ENCODE assay signal across 23 cellular contexts in genomic region chr4:111234939-111235338, GRCh38.
DNase-seq lines count a peak whose midpoint lies in the region; TF ChIP-seq lines count a peak whose summit lies in the region.
"Had no signal": no experiment of that assay in that cellular context is flagged by ENCODE, and none has a peak within 500 bp of the region (broad histone marks: within the 10 kb centered on the region; RNA-seq: fewer than 3 reads in every experiment).

No MANE protein-coding gene starts in this region.

- H3K27me3 ChIP-seq in neural progenitor cell = no peaks in the 10 kb centered on the region
- H3K27me3 ChIP-seq: BE2C, BLaER1 had no signal

- H3K27ac ChIP-seq in SK-N-MC (peak overlapping the region; percentile 51), neural progenitor cell (no peak overlapping the region)
- H3K27ac ChIP-seq: BLaER1 had no signal

- no peaks in the 10 kb centered on the region for H3K4me1 ChIP-seq in neural progenitor cell
- H3K4me1 ChIP-seq: BLaER1 had no signal

- H3K9me3 Mint-ChIP-seq in neural progenitor cell = no peaks in the 10 kb centered on the region
- peaks cover 4% of the 10 kb centered on the region for H3K9me3 Mint-ChIP-seq in activated CD4-positive, alpha-beta memory T cell treated with anti-CD3 and anti-CD28 coated beads, Interleukin-2, amount 10 ng/mL, durations not matched to agents 7 days and 5 days

- H4K20me1 ChIP-seq in neural progenitor cell (ENCODE audit: low read depth) = no peaks in the 10 kb centered on the region
- H4K20me1 ChIP-seq: BLaER1 had no signal

- no peaks in the 10 kb centered on the region for H3K4me1 Mint-ChIP-seq in neural progenitor cell
- H3K4me1 Mint-ChIP-seq in activated CD4-positive, alpha-beta memory T cell treated with anti-CD3 and anti-CD28 coated beads, Interleukin-2, amount 10 ng/mL, durations not matched to agents 7 days and 5 days = no peaks in the 10 kb centered on the region
- H3K4me1 Mint-ChIP-seq: CD14-positive monocyte; CD4-positive, alpha-beta memory T cell; CD4-positive, CD25-positive, alpha-beta regulatory T cell; CD8-positive, alpha-beta memory T cell had no signal

- no peaks in the 10 kb centered on the region for H3K36me3 Mint-ChIP-seq in neural progenitor cell
- H3K36me3 Mint-ChIP-seq in activated CD4-positive, alpha-beta memory T cell treated with anti-CD3 and anti-CD28 coated beads, Interleukin-2, amount 10 ng/mL, durations not matched to agents 7 days and 5 days (ENCODE audit: low read depth) = no peaks in the 10 kb centered on the region
- H3K36me3 Mint-ChIP-seq: CD14-positive monocyte; CD4-positive, alpha-beta memory T cell; CD4-positive, CD25-positive, alpha-beta regulatory T cell; CD8-positive, alpha-beta memory T cell had no signal

- CTCF ChIA-PET in activated CD4-positive, alpha-beta memory T cell treated with anti-CD3 and anti-CD28 coated beads, Interleukin-2, amount 10 ng/mL, durations not matched to agents 7 days and 5 days (lab: Charles Lee) = no interaction called here

- H3K4me3 ChIP-seq in SK-N-MC (peak overlapping the region; percentile 64), neural progenitor cell (no peak overlapping the region)
- H3K4me3 ChIP-seq: BLaER1, GM12878 had no signal

- TF ChIP-seq CTCF in neural progenitor cell (IDR thresholded peaks at IDR 0.05) = no peak

- H3K36me3 ChIP-seq in SK-N-MC (ENCODE audit: insufficient read depth, low read length) (no peaks in the 10 kb centered on the region), neural progenitor cell (no peaks in the 10 kb centered on the region)
- H3K36me3 ChIP-seq: BE2C, BLaER1 had no signal

- H3K4me2 ChIP-seq in neural progenitor cell = no peak overlapping the region
- H3K4me2 ChIP-seq: BLaER1 had no signal

- no peak for DNase-seq in SK-N-MC (ENCODE audit: low read depth, low spot score)
- DNase-seq in neural progenitor cell (ENCODE audit: low spot score) = no peak
- DNase-seq in activated CD4-positive, alpha-beta memory T cell treated with anti-CD3 and anti-CD28 coated beads, Interleukin-2, amount 10 ng/mL, durations not matched to agents 7 days and 5 days = no peak
- DNase-seq in UCSD-AML1 (lab: John Stamatoyannopoulos, UW; ENCODE audit: unreplicated experiment) = no peak
- no peak for DNase-seq in occipital lobe (lab: John Stamatoyannopoulos, UW)
- DNase-seq: 8988T; ACHN; BE2C; C1 segment of cervical spinal cord; CD4-positive, alpha-beta memory T cell; CD4-positive, CD25-positive, alpha-beta regulatory T cell; CD8-positive, alpha-beta memory T cell; COR-L47; DMS 273 treated with DMSO at 0.1 percent for 48 hours; DMS153; DMS53; DMS79; DND-41; EL; GDM1 had no signal

- H3K79me2 ChIP-seq in neural progenitor cell (ENCODE audit: low read depth) = no peaks in the 10 kb centered on the region

- H3K9ac ChIP-seq in SK-N-MC (ENCODE audit: insufficient read length) = no peak overlapping the region
- no peak overlapping the region for H3K9ac ChIP-seq in neural progenitor cell
- H3K9ac ChIP-seq: BLaER1 had no signal

- no peaks in the 10 kb centered on the region for H3F3A ChIP-seq in neural progenitor cell (ENCODE audit: low read depth)

- H2AFZ ChIP-seq in neural progenitor cell (replicated peaks) = peak overlapping the region; percentile 37

- no peaks in the 10 kb centered on the region for H3K27me3 Mint-ChIP-seq in neural progenitor cell (ENCODE audit: insufficient read depth, low read depth)
- H3K27me3 Mint-ChIP-seq in activated CD4-positive, alpha-beta memory T cell treated with anti-CD3 and anti-CD28 coated beads, Interleukin-2, amount 10 ng/mL, durations not matched to agents 7 days and 5 days = no peaks in the 10 kb centered on the region
- H3K27me3 Mint-ChIP-seq: CD4-positive, alpha-beta memory T cell; CD4-positive, CD25-positive, alpha-beta regulatory T cell; CD8-positive, alpha-beta memory T cell had no signal

- H3K9me3 ChIP-seq in SK-N-MC (ENCODE audit: low read depth, low read length) = no peaks in the 10 kb centered on the region
- no peaks in the 10 kb centered on the region for H3K9me3 ChIP-seq in neural progenitor cell (ENCODE audit: low read depth)
- H3K9me3 ChIP-seq: BE2C, BLaER1 had no signal

- no peak overlapping the region for H3K27ac Mint-ChIP-seq in neural progenitor cell
- H3K27ac Mint-ChIP-seq in activated CD4-positive, alpha-beta memory T cell treated with anti-CD3 and anti-CD28 coated beads, Interleukin-2, amount 10 ng/mL, durations not matched to agents 7 days and 5 days = no peak overlapping the region
- H3K27ac Mint-ChIP-seq: CD14-positive monocyte; CD4-positive, alpha-beta memory T cell; CD4-positive, CD25-positive, alpha-beta regulatory T cell; CD8-positive, alpha-beta memory T cell had no signal

- POLR2A ChIA-PET in activated CD4-positive, alpha-beta memory T cell treated with anti-CD3 and anti-CD28 coated beads, Interleukin-2, amount 10 ng/mL, durations not matched to agents 7 days and 5 days (lab: Charles Lee) = no interaction called here

- no peak overlapping the region for H3K4me3 Mint-ChIP-seq in neural progenitor cell
- no peak overlapping the region for H3K4me3 Mint-ChIP-seq in activated CD4-positive, alpha-beta memory T cell treated with anti-CD3 and anti-CD28 coated beads, Interleukin-2, amount 10 ng/mL, durations not matched to agents 7 days and 5 days
- H3K4me3 Mint-ChIP-seq: CD14-positive monocyte; CD4-positive, alpha-beta memory T cell; CD4-positive, CD25-positive, alpha-beta regulatory T cell; CD8-positive, alpha-beta memory T cell had no signal
